ENCODE assay signal across 8 cellular contexts in the genomic region with DNA sequence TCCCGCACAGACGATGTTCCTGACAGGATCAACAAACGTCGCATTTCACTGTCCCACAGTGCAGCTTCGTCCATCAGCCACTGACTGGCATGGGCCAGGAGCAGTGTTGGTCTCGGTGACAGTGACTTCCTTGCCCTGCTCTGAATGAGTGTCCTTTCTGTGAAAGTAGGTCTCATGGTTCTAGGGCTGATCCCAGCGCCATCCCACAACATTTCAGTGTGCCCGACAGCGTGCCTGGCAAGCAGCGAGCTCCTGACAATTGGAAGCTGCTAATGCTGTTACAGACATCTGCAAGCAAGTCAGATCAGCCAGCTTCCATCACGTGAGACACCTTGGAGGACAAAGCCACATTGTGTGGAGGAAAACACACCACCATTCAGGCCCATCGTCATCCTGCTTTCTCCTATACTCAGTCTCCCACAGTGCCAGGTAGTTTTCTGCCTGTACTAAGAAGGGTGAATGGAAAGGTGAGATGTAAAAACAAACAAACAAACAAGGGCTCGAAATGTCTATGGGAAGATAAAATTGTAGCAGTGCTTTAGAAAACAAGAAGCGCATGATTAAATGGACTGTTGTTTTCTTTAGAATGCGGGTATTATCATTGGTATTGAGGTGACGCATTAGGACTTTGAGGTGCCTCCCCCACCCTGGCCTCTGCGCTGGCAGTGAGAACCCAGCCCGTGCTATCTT. TPM values are rescaled to one million over a fixed set of nuclear protein-coding genes. Genes with fewer than 3 reads are reported as not detected.
A peak's percentile ranks its signal among the peaks of the same experiment; 100 is the strongest.
DNase-seq lines count a peak whose midpoint lies in the region; ATAC-seq, FAIRE-seq and TF ChIP-seq lines count a peak whose summit lies in the region.

No MANE protein-coding gene starts in this region.

- peaks cover 21% of the 10 kb centered on the region for H3K4me1 ChIP-seq in iPS-20b (ENCODE audit: insufficient read depth, low read length)
- no peaks in the 10 kb centered on the region for H3K4me1 ChIP-seq in naive thymus-derived CD4-positive, alpha-beta T cell (ENCODE audit: control insufficient read depth in 2 of 2, insufficient read depth in 2 of 2, low read length in 2 of 2)

- POLR2A ChIA-PET in naive thymus-derived CD4-positive, alpha-beta T cell (lab: Charles Lee) = no interaction called here

- no peak for ATAC-seq in naive thymus-derived CD4-positive, alpha-beta T cell
- no peak for ATAC-seq in omental fat pad (ENCODE audit: low FRiP score)

- peak overlapping the region; percentile 95 for H3K27ac Mint-ChIP-seq in HFFc6
- H3K27ac Mint-ChIP-seq in naive thymus-derived CD4-positive, alpha-beta T cell = no peak overlapping the region

- intact Hi-C loops in naive thymus-derived CD4-positive, alpha-beta T cell (cut with micrococcal nuclease) = no loop called here

- H3K4me1 Mint-ChIP-seq in HFFc6 (ENCODE audit: low read depth) = peaks cover 42% of the 10 kb centered on the region
- no peaks in the 10 kb centered on the region for H3K4me1 Mint-ChIP-seq in naive thymus-derived CD4-positive, alpha-beta T cell

- TF ChIP-seq CTCF in HFFc6 (IDR thresholded peaks at IDR 0.05) (no peak), omental fat pad (IDR thresholded peaks at IDR 0.05) (no peak)

- CTCF ChIA-PET in naive thymus-derived CD4-positive, alpha-beta T cell (lab: Charles Lee) = no interaction called here

- no peak for DNase-seq in HFFc6
- DNase-seq in astrocyte of the hippocampus (ENCODE audit: low read depth, low spot score) = peak; percentile 37
- no peak for DNase-seq in SHP77 treated with DMSO at 0.1 percent for 48 hours (lab: John Stamatoyannopoulos, UW)
- DNase-seq in H54 (ENCODE audit: insufficient read length, low spot score) = no peak
- DNase-seq in naive thymus-derived CD4-positive, alpha-beta T cell = no peak
- DNase-seq in omental fat pad (ENCODE audit: low spot score) = no peak

- H3K27me3 ChIP-seq in iPS-20b (ENCODE audit: insufficient read depth, low read length) = no peaks in the 10 kb centered on the region
- no peaks in the 10 kb centered on the region for H3K27me3 ChIP-seq in naive thymus-derived CD4-positive, alpha-beta T cell (ENCODE audit: control insufficient read depth in 2 of 2, insufficient read depth in 2 of 2, low read length in 2 of 2)

- no peak for TF ChIP-seq POLR2A in H54 (IDR thresholded peaks at IDR 0.05; ENCODE audit: low read depth, low read length)

- H3K9ac ChIP-seq in iPS-20b (ENCODE audit: low read depth, low read length) = peak overlapping the region; percentile 32; the same call in 1 of the 2 replicates

- H3K4me3 Mint-ChIP-seq in HFFc6 = peak overlapping the region; percentile 82
- no peak overlapping the region for H3K4me3 Mint-ChIP-seq in naive thymus-derived CD4-positive, alpha-beta T cell

- peaks cover 5% of the 10 kb centered on the region; the same call in 1 of the 2 replicates for H3K36me3 Mint-ChIP-seq in HFFc6 (ENCODE audit: low read depth)
- peaks cover 0 to 23% (median 11%) of the 10 kb centered on the region in 5 donors for H3K36me3 Mint-ChIP-seq in naive thymus-derived CD4-positive, alpha-beta T cell

- H3K9me3 ChIP-seq in iPS-20b (ENCODE audit: insufficient read depth, low read depth, low read length) = no peaks in the 10 kb centered on the region
- no peaks in the 10 kb centered on the region for H3K9me3 ChIP-seq in naive thymus-derived CD4-positive, alpha-beta T cell (ENCODE audit: control insufficient read depth in 2 of 3, low read length in 3 of 3)

- no peaks in the 10 kb centered on the region for H3K27me3 Mint-ChIP-seq in HFFc6 (ENCODE audit: insufficient read depth)
- H3K27me3 Mint-ChIP-seq in naive thymus-derived CD4-positive, alpha-beta T cell = no peaks in the 10 kb centered on the region

- no peaks in the 10 kb centered on the region for H3K9me3 Mint-ChIP-seq in HFFc6
- no peaks in the 10 kb centered on the region for H3K9me3 Mint-ChIP-seq in naive thymus-derived CD4-positive, alpha-beta T cell

- H3K27ac ChIP-seq in iPS-20b (ENCODE audit: low read length) (no peak overlapping the region), skin epidermis (peak overlapping the region in 20 of 21 experiments; percentile 42 to 88 (median 76))
- H3K27ac ChIP-seq in naive thymus-derived CD4-positive, alpha-beta T cell (ENCODE audit: low read depth, low read length) = no peak overlapping the region

- no peaks in the 10 kb centered on the region for H3K36me3 ChIP-seq in iPS-20b (ENCODE audit: insufficient read depth, low read depth, low read length)
- peaks cover 0 to 8% (median 0%) of the 10 kb centered on the region in 3 experiments for H3K36me3 ChIP-seq in naive thymus-derived CD4-positive, alpha-beta T cell (ENCODE audit: control insufficient read depth in 2 of 3, insufficient read depth in 3 of 3, low read length in 3 of 3)

- H3K4me3 ChIP-seq in iPS-20b (ENCODE audit: low read length) (no peak overlapping the region), skin epidermis (no peak overlapping the region)
- no peak overlapping the region for H3K4me3 ChIP-seq in naive thymus-derived CD4-positive, alpha-beta T cell (ENCODE audit: low read length)

- no peak for FAIRE-seq in H54 (lab: Jason Lieb, UNC)

RNA-seq across cellular contexts. Expression of a gene that starts 21.9 kb away (rescaled TPM):
- 10 to 100 TPM; 15.8 to 25.5 (median 19.0) TPM for total RNA-seq in HFFc6 (2021; fragmentation: NEBNext Ultra II Directional; extraction: Animal tissue kit (Norgen Biotek cat#: 25700))
- 1 to 10 TPM in 2 of 5 experiments, under 1 TPM in 3; 0.36 to 1.7 (median 0.98) TPM for total RNA-seq in naive thymus-derived CD4-positive, alpha-beta T cell
- polyA plus RNA-seq in naive thymus-derived CD4-positive, alpha-beta T cell = under 1 TPM; 0.18 to 0.56 TPM
- total RNA-seq in omental fat pad = 100 to 1,000 TPM; 108 to 313 (median 204) TPM

RNA-seq across cellular contexts. Expression of a gene that starts 42.7 kb away (rescaled TPM):
- total RNA-seq in HFFc6 (2021; fragmentation: NEBNext Ultra II Directional; extraction: Animal tissue kit (Norgen Biotek cat#: 25700)) = 100 to 1,000 TPM; 331 to 377 (median 362) TPM
- total RNA-seq in naive thymus-derived CD4-positive, alpha-beta T cell = 100 to 1,000 TPM in 3 of 5 experiments, 10 to 100 TPM in 2; 97.1 to 255 (median 106) TPM
- polyA plus RNA-seq in naive thymus-derived CD4-positive, alpha-beta T cell = 100 to 1,000 TPM; 325 to 364 TPM
- total RNA-seq in omental fat pad = 100 to 1,000 TPM; 151 to 260 (median 216) TPM

Comparison
In these comparisons a context has a peak if more than half of its experiments do, and no peak if none do; other contexts are left out.
1. H3K27ac ChIP-seq: peak in skin epidermis (20 of 21); none in iPS-20b (single experiment) and naive thymus-derived CD4-positive, alpha-beta T cell (single experiment).
2. RNA of a gene that starts 21.9 kb away (total RNA-seq): 108 to 313 TPM in omental fat pad and 15.8 to 25.5 TPM in HFFc6; 0.36 to 1.7 TPM in naive thymus-derived CD4-positive, alpha-beta T cell; every median in the first group is over 4 times any median in the second.